Comparison of ENCODE assay signal across 13 cellular contexts in the genomic region with DNA sequence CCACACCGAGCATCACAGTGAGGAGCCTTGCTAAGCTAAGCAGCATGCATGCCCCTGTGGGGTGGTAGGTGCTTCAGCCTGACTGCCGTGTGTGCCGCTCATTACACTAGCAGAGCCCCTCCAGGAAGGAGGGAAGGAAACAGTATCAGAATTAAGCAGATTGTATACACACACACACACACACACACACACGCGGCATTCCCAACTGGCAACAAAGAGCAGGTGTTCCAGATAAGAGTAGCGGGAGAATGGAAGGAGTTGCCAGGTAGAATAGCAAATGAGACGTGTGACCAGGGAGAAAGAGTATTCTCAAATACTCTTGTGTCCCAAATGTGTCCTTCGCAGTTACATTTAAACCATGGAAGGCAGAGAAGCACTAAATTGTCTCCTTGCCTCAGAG. TPM values are rescaled to one million over a fixed set of nuclear protein-coding genes. Genes with fewer than 3 reads are reported as not detected.
A peak's percentile ranks its signal among the peaks of the same experiment; 100 is the strongest.
DNase-seq lines count a peak whose midpoint lies in the region; TF ChIP-seq lines count a peak whose summit lies in the region.
"Had no signal": no experiment of that assay in that cellular context is flagged by ENCODE, and none has a peak within 500 bp of the region (broad histone marks: within the 10 kb centered on the region; RNA-seq: fewer than 3 reads in every experiment).

No MANE protein-coding gene starts in this region.

- no peaks in the 10 kb centered on the region for H3K9me3 Mint-ChIP-seq in immature natural killer cell
- H3K9me3 Mint-ChIP-seq: nephron progenitor cell had no signal

- H3K27ac Mint-ChIP-seq in immature natural killer cell = peak overlapping the region; percentile 0 to 84 (median 50)
- H3K27ac Mint-ChIP-seq: nephron progenitor cell had no signal

- H3K4me3 ChIP-seq in stomach = no peak overlapping the region
- H3K4me3 ChIP-seq: adrenal gland, gastrocnemius medialis, tibial artery had no signal

- no peaks in the 10 kb centered on the region for H3K36me3 ChIP-seq in stomach
- H3K36me3 ChIP-seq: adrenal gland, gastrocnemius medialis, tibial artery had no signal

- peaks cover 4 to 9% (median 4%) of the 10 kb centered on the region in 3 donors for H3K27me3 Mint-ChIP-seq in immature natural killer cell (ENCODE audit: low read depth in 3 of 3)

- DNase-seq in NCI-H1105 treated with DMSO at 0.1 percent for 48 hours (lab: John Stamatoyannopoulos, UW) (peak; percentile 20), NCI-H1105 (lab: John Stamatoyannopoulos, UW) (no peak), DMS53 treated with DMSO at 0.1 percent for 48 hours (lab: John Stamatoyannopoulos, UW; ENCODE audit: unreplicated experiment) (peak; percentile 24), NCI-H748 treated with DMSO at 0.1 percent for 48 hours (lab: John Stamatoyannopoulos, UW) (peak; percentile 13), immature natural killer cell (peak in 1 of 3 donors; percentile 5), stomach (no peak), ecto neural progenitor cell (ENCODE audit: low spot score) (no peak)
- no peak for DNase-seq in NK-92 treated with Interleukin-12 subunit alpha and Interleukin-12 subunit beta, amount 100 ng/mL, for 24 hours (lab: John Stamatoyannopoulos, UW)
- DNase-seq: adrenal gland; gastrocnemius medialis; nephron progenitor cell; stimulated activated CD4-positive, alpha-beta T cell treated with anti-CD3 and anti-CD28 coated beads, Interleukin-1b, Interleukin-23, amount 100 ng/mL, for 48 hours; tibial artery had no signal

- H3K36me3 Mint-ChIP-seq in immature natural killer cell = no peaks in the 10 kb centered on the region

- H3K4me1 Mint-ChIP-seq in immature natural killer cell = peaks cover 51 to 66% of the 10 kb centered on the region in 2 donors

- TF ChIP-seq CTCF in stomach (IDR thresholded peaks at IDR 0.05) = no peak

- intact Hi-C loops in stomach (cut with DNase I; ENCODE audit: low total_unique reads) = no loop called here

- no peaks in the 10 kb centered on the region for H3K9me3 ChIP-seq in stomach
- H3K9me3 ChIP-seq: adrenal gland, gastrocnemius medialis, tibial artery had no signal

- H3K27me3 ChIP-seq in stomach = no peaks in the 10 kb centered on the region
- H3K27me3 ChIP-seq: adrenal gland, gastrocnemius medialis, tibial artery had no signal

- 37 to 57% (median 45%) methylated on average over 8 of the region's 8 CpGs for WGBS in stomach, 5 donors

- H3K27ac ChIP-seq in stomach = no peak overlapping the region
- H3K27ac ChIP-seq: adrenal gland, gastrocnemius medialis, tibial artery had no signal

- TF ChIP-seq POLR2A in stomach (IDR thresholded peaks at IDR 0.05) = no peak

- H3K4me3 Mint-ChIP-seq in immature natural killer cell = peak overlapping the region; percentile 5 to 79 (median 65)
- H3K4me3 Mint-ChIP-seq: nephron progenitor cell had no signal

- peaks cover 26 to 38% (median 29%) of the 10 kb centered on the region in 4 donors for H3K4me1 ChIP-seq in stomach
- H3K4me1 ChIP-seq: adrenal gland, gastrocnemius medialis, tibial artery had no signal

- no peak for TF ChIP-seq EP300 in stomach (IDR thresholded peaks at IDR 0.05)

RNA-seq across cellular contexts. Expression of gene TTC39C, which starts 47.6 kb away (rescaled TPM):
- polyA plus RNA-seq in immature natural killer cell (10 to 100 TPM; 18.3 to 26.7 (median 25.0) TPM), stomach (10 to 100 TPM; 10.8 to 19.3 (median 12.7) TPM)
- 10 to 100 TPM in 4 of 5 donors, 1 to 10 TPM in 1; 1.8 to 42.0 (median 29.0) TPM for total RNA-seq in stomach

Comparison
In these comparisons a context has a peak if more than half of its experiments do, and no peak if none do; other contexts are left out.
1. DNase-seq: peak in NCI-H1105 treated with DMSO at 0.1 percent for 48 hours (single experiment), DMS53 treated with DMSO at 0.1 percent for 48 hours (single experiment) and NCI-H748 treated with DMSO at 0.1 percent for 48 hours (single experiment); none in NCI-H1105 (single experiment), stomach (single experiment), NK-92 treated with Interleukin-12 subunit alpha and Interleukin-12 subunit beta, amount 100 ng/mL, for 24 hours (single experiment) and ecto neural progenitor cell (single experiment).